ENCODE assay signal across 9 cellular contexts in genomic region chr12:52757449-52758176, GRCh38. TPM values are rescaled to one million over a fixed set of nuclear protein-coding genes. Genes with fewer than 3 reads are reported as not detected.
"Had no signal": no experiment of that assay in that cellular context is flagged by ENCODE, and none has a peak within 500 bp of the region (broad histone marks: within the 10 kb centered on the region; RNA-seq: fewer than 3 reads in every experiment).

No MANE protein-coding gene starts in this region.

- DNase-seq: IMR-90, KBM-7, KG1 had no signal

- H3K4me3 ChIP-seq: K562 had no signal

- H3K27ac ChIP-seq: HL-60, KMS-11 had no signal

- ATAC-seq: HepG2, K562 had no signal

RNA-seq across cellular contexts. Expression of gene KRT76, which starts 19.5 kb away (rescaled TPM):
- total RNA-seq: HepG2, HT-29, HT1080, IMR-90, K562 had no signal

RNA-seq across cellular contexts. Expression of gene KRT3, which starts 38.3 kb away (rescaled TPM):
- total RNA-seq: HepG2, HT-29, IMR-90, K562 had no signal

RNA-seq across cellular contexts. Expression of gene KRT77, which starts 54.3 kb away (rescaled TPM):
- total RNA-seq: HepG2, HT-29, HT1080, IMR-90, K562 had no signal

RNA-seq across cellular contexts. Expression of gene KRT4, which starts 56.3 kb away (rescaled TPM):
- total RNA-seq: HepG2, HT-29, HT1080, K562 had no signal
